Comparison of ENCODE assay signal across 17 cellular contexts in the genomic region with DNA sequence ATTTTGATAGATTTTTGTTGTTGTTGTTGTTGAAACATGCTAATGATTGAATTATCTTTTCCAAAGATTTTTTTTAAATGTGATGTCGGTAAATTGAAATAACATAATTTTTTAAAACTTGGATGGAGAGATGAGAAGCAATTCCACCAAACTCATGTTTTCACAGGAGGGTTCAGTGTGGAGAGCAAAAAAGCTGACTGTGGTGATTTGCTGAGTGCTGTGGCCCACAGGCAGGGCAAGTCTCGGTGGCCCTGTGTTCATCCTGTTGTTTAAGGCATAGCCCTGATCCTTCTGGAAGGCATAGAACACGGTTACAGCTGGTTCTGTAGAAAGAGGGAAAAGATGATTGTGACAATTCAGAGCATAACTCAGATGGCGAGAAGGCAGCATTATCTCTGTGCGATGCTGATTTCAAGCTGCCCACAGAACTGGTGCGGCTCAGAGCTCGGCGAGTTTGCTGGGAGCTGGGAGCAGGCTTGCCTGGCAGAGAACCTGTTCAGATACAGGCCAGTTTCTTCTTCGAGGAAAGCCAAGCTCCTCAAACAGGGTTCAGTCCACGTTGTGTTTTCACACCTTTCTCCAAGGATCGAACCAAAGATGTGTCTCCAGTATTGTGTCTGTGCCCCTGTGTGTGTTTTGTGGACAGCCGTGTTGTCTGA.
A peak's percentile ranks its signal among the peaks of the same experiment; 100 is the strongest.
DNase-seq lines count a peak whose midpoint lies in the region; ATAC-seq, FAIRE-seq and TF ChIP-seq lines count a peak whose summit lies in the region.
"Had no signal": no experiment of that assay in that cellular context is flagged by ENCODE, and none has a peak within 500 bp of the region (broad histone marks: within the 10 kb centered on the region; RNA-seq: fewer than 3 reads in every experiment).

No MANE protein-coding gene starts in this region.

- H3K79me2 ChIP-seq in K562 (ENCODE audit: control insufficient read depth, insufficient read depth, low read length), result no peaks in the 10 kb centered on the region

- no peak overlapping the region for H2AFZ ChIP-seq in K562 (ENCODE audit: low read depth, low read length)
- H2AFZ ChIP-seq: GM23248 had no signal

- in situ Hi-C loops in K562 (cut with MboI), result no loop called here

- H3K4me3 Mint-ChIP-seq in stimulated activated effector memory CD8-positive, alpha-beta T cell treated with anti-CD3 and anti-CD28 coated beads, Interleukin-12 subunit alpha, Interleukin-12 subunit beta, amount 100 ng/mL, for 72 hours, result no peak overlapping the region
- H3K4me3 Mint-ChIP-seq: CD4-positive, alpha-beta T cell had no signal

- no peaks in the 10 kb centered on the region; a peak in 1 of 5 replicates for H3K4me1 ChIP-seq in K562 (replicated peaks in 1 of 2; ENCODE audit: control insufficient read depth in 2 of 2, insufficient read depth in 2 of 2, low read length in 2 of 2)
- H3K4me1 ChIP-seq: Caco-2 had no signal

- intact Hi-C loops in K562 (cut with micrococcal nuclease), result no loop called here

- WGBS in K562 (ENCODE audit: insufficient coverage, low coverage, missing lambda C conversion rate), result 0% methylated on average over 12 of the region's 12 CpGs

- H3K27ac ChIP-seq in K562 (ENCODE audit: extremely low read depth, low read depth, low read length), result no peak overlapping the region
- H3K27ac ChIP-seq: C4-2B, GM23248 had no signal

- no peaks in the 10 kb centered on the region for H3K9me3 ChIP-seq in K562 (replicated peaks; ENCODE audit: control insufficient read depth, insufficient read depth, low read depth, low read length)
- H3K9me3 ChIP-seq: Caco-2 had no signal

- H3K9ac ChIP-seq in K562 (ENCODE audit: insufficient read depth in 1 of 2, low read depth in 2 of 2, low read length in 2 of 2), result no peak overlapping the region
- H3K9ac ChIP-seq: GM23248 had no signal

- FAIRE-seq in K562 (lab: Jason Lieb, UNC), result no peak
- FAIRE-seq: D721Med, G401.6, GM12891, H54 had no signal

- POLR2A ChIA-PET in K562 (lab: Yijun Ruan, JAX), result interaction anchor here (0.6 kb wide), 1 partner anchor 8 kb away, joined by 3 read pairs; no protein-coding TSS in a partner anchor

- no peaks in the 10 kb centered on the region for H3K9me1 ChIP-seq in K562 (ENCODE audit: control insufficient read depth, insufficient read depth, low read length)

- no peaks in the 10 kb centered on the region for H3K36me3 Mint-ChIP-seq in stimulated activated effector memory CD8-positive, alpha-beta T cell treated with anti-CD3 and anti-CD28 coated beads, Interleukin-12 subunit alpha, Interleukin-12 subunit beta, amount 100 ng/mL, for 72 hours

- H3K9me3 Mint-ChIP-seq in stimulated activated effector memory CD8-positive, alpha-beta T cell treated with anti-CD3 and anti-CD28 coated beads, Interleukin-12 subunit alpha, Interleukin-12 subunit beta, amount 100 ng/mL, for 72 hours, result no peaks in the 10 kb centered on the region
- H3K9me3 Mint-ChIP-seq: CD4-positive, alpha-beta T cell had no signal

- H3K4me3 ChIP-seq in K562, result no peak overlapping the region
- H3K4me3 ChIP-seq: GM23248 had no signal

- H3K4me1 Mint-ChIP-seq in stimulated activated effector memory CD8-positive, alpha-beta T cell treated with anti-CD3 and anti-CD28 coated beads, Interleukin-12 subunit alpha, Interleukin-12 subunit beta, amount 100 ng/mL, for 72 hours, result no peaks in the 10 kb centered on the region

- no peak for TF ChIP-seq POLR2A in K562 (conservative IDR thresholded peaks at IDR 0.05)

- no peak for TF ChIP-seq CTCF in K562 (IDR thresholded peaks at IDR 0.05 in 2 of 3, conservative IDR thresholded peaks at IDR 0.05 in 1 of 3; ENCODE audit: insufficient read depth in 2 of 3, low read depth in 1 of 3, low read length in 3 of 3)

- no peak for TF ChIP-seq EP300 in K562 (IDR thresholded peaks at IDR 0.05; ENCODE audit: low read length)

- H3K36me3 ChIP-seq in K562 (ENCODE audit: control insufficient read depth, insufficient read depth, low read length), result no peaks in the 10 kb centered on the region

- ATAC-seq in K562 (no peak), HG03439 (IDR thresholded peaks at IDR 0.05; ENCODE audit: unreplicated experiment) (no peak), GM18517 (IDR thresholded peaks at IDR 0.05; ENCODE audit: unreplicated experiment) (no peak)
- no peak for ATAC-seq in stimulated activated effector memory CD8-positive, alpha-beta T cell treated with anti-CD3 and anti-CD28 coated beads, Interleukin-12 subunit alpha, Interleukin-12 subunit beta, amount 100 ng/mL, for 72 hours
- ATAC-seq: HCT116 had no signal

- CTCF ChIA-PET in K562 (lab: Yijun Ruan, JAX; ENCODE audit: low intra/inter-chr PET ratio), result no interaction called here

- no TSS peak for BruUV-seq in K562 (replicated peaks; lab: Mats Ljungman, UMichigan)

- H4K20me1 ChIP-seq in K562 (replicated peaks; ENCODE audit: control insufficient read depth, insufficient read depth, low read length), result peaks cover 5% of the 10 kb centered on the region; the same call in 1 of the 2 replicates

- H3K27ac Mint-ChIP-seq in stimulated activated effector memory CD8-positive, alpha-beta T cell treated with anti-CD3 and anti-CD28 coated beads, Interleukin-12 subunit alpha, Interleukin-12 subunit beta, amount 100 ng/mL, for 72 hours, result peak overlapping the region; percentile 11
- H3K27ac Mint-ChIP-seq: CD4-positive, alpha-beta T cell had no signal

- H3K4me2 ChIP-seq in K562 (ENCODE audit: insufficient read depth, low read length), result no peak overlapping the region

- peak; percentile 37 for DNase-seq in Ammon's horn (ENCODE audit: low spot score)
- DNase-seq in K562 (ENCODE audit: extremely low read depth in 1 of 4, low spot score in 3 of 4), result no peak
- peak; percentile 68 for DNase-seq in mesenteric fat pad (ENCODE audit: low spot score)
- DNase-seq in stimulated activated effector memory CD8-positive, alpha-beta T cell treated with anti-CD3 and anti-CD28 coated beads, Interleukin-12 subunit alpha, Interleukin-12 subunit beta, amount 100 ng/mL, for 72 hours (ENCODE audit: low spot score in 2 of 2), result no peak
- DNase-seq in glomerular visceral epithelial cell (ENCODE audit: extremely low spot score), result no peak
- DNase-seq: ACHN; Caco-2; CD4-positive, alpha-beta T cell; GM23248 had no signal

- no peak for TF ChIP-seq RAD21 in K562 (CRISPR knock-in tag; conservative IDR thresholded peaks at IDR 0.05 in 1 of 2, IDR thresholded peaks at IDR 0.05 in 1 of 2)

- peaks cover 42 to 58% of the 10 kb centered on the region in 2 experiments for H3K27me3 ChIP-seq in K562 (ENCODE audit: control insufficient read depth in 2 of 2, insufficient read depth in 2 of 2, low read length in 2 of 2)

TF ChIP-seq in K562, 482 proteins besides CTCF, POLR2A, EP300 and RAD21:
- TF ChIP-seq, protein P1, sequence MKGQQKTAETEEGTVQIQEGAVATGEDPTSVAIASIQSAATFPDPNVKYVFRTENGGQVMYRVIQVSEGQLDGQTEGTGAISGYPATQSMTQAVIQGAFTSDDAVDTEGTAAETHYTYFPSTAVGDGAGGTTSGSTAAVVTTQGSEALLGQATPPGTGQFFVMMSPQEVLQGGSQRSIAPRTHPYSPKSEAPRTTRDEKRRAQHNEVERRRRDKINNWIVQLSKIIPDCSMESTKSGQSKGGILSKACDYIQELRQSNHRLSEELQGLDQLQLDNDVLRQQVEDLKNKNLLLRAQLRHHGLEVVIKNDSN (CRISPR knock-in tag; IDR thresholded peaks at IDR 0.05), result no peak
- TF ChIP-seq ZNF316 (IDR thresholded peaks at IDR 0.05), result peak; percentile 50
- TF ChIP-seq MAFG (tag; conservative IDR thresholded peaks at IDR 0.05), result 0 out of 2 replicates have a peak, but pooled peaks have one; percentile 15

Comparison
In these comparisons a context has a peak if more than half of its experiments do, and no peak if none do; other contexts are left out.
1. DNase-seq: peak in Ammon's horn (single experiment) and mesenteric fat pad (single experiment); none in K562 (0 of 4), stimulated activated effector memory CD8-positive, alpha-beta T cell treated with anti-CD3 and anti-CD28 coated beads, Interleukin-12 subunit alpha, Interleukin-12 subunit beta, amount 100 ng/mL, for 72 hours (0 of 2) and glomerular visceral epithelial cell (single experiment).